19 cellular contexts compared by ENCODE assay signal in genomic region chr16:52469091-52469490, GRCh38.
DNase-seq lines count a peak whose midpoint lies in the region; ATAC-seq, FAIRE-seq and TF ChIP-seq lines count a peak whose summit lies in the region.
"Had no signal": no experiment of that assay in that cellular context is flagged by ENCODE, and none has a peak within 500 bp of the region (broad histone marks: within the 10 kb centered on the region; RNA-seq: fewer than 3 reads in every experiment).

No MANE protein-coding gene starts in this region.

- H3K4me3 ChIP-seq in A549 (no peak overlapping the region), GM23338 (no peak overlapping the region), SJCRH30 (no peak overlapping the region), BE2C (ENCODE audit: low read depth, low read length) (no peak overlapping the region)

- TF ChIP-seq RAD21 in A549 (conservative IDR thresholded peaks at IDR 0.05 in 1 of 2, IDR thresholded peaks at IDR 0.05 in 1 of 2): no peak

- no peak overlapping the region for H3K4me3 Mint-ChIP-seq in GM23338
- H3K4me3 Mint-ChIP-seq: CD4-positive, alpha-beta memory T cell had no signal

- H3K27ac ChIP-seq in A549 (no peak overlapping the region), GM23338 (ENCODE audit: low read depth) (no peak overlapping the region), SJCRH30 (peak overlapping the region; percentile 90)

- FAIRE-seq in A549 (lab: Jason Lieb, UNC): no peak
- FAIRE-seq: A204.1, D721Med, GM12892, H1 had no signal

- peaks cover 13% of the 10 kb centered on the region; the same call in 1 of the 2 replicates for H3K79me2 ChIP-seq in GM23338 (replicated peaks; ENCODE audit: insufficient read depth)

- H2AFZ ChIP-seq in GM23338: no peak overlapping the region

- H3F3A ChIP-seq in GM23338 (replicated peaks; ENCODE audit: low read depth): no peaks in the 10 kb centered on the region

- WGBS in A549 (ENCODE audit: missing lambda C conversion rate): 79% methylated on average over 6 of the region's 6 CpGs

- no peak overlapping the region for H3K4me2 ChIP-seq in A549
- H3K4me2 ChIP-seq in GM23338: no peak overlapping the region

- POLR2A ChIA-PET in A549 (lab: Yijun Ruan, JAX): no interaction called here

- H3K27me3 ChIP-seq in GM23338 (ENCODE audit: insufficient read depth) (no peaks in the 10 kb centered on the region), SJCRH30 (no peaks in the 10 kb centered on the region), BE2C (no peaks in the 10 kb centered on the region)

- TF ChIP-seq CTCF in A549 (IDR thresholded peaks at IDR 0.05) (no peak), GM23338 (conservative IDR thresholded peaks at IDR 0.05; ENCODE audit: low read depth in 2 of 2) (no peak), BE2C (IDR thresholded peaks at IDR 0.05; ENCODE audit: low read depth, low read length) (no peak)

- peaks cover 8% of the 10 kb centered on the region; the same call in 1 of the 3 replicates for H3K4me1 ChIP-seq in A549
- peaks cover 58% of the 10 kb centered on the region for H3K4me1 ChIP-seq in GM23338 (ENCODE audit: insufficient read depth)
- H3K4me1 ChIP-seq in SJCRH30: peaks cover 50% of the 10 kb centered on the region
- 0 out of 2 replicates have a peak, but pooled peaks cover 2% of the 10 kb centered on the region for H3K4me1 ChIP-seq in BE2C

- H3K36me3 ChIP-seq in GM23338 (ENCODE audit: insufficient read depth) (no peaks in the 10 kb centered on the region), SJCRH30 (no peaks in the 10 kb centered on the region), BE2C (no peaks in the 10 kb centered on the region)

- H3K4me1 Mint-ChIP-seq in GM23338: peaks cover 49% of the 10 kb centered on the region
- H3K4me1 Mint-ChIP-seq: CD4-positive, alpha-beta memory T cell had no signal

- H3K9me3 ChIP-seq in A549 (no peaks in the 10 kb centered on the region), SJCRH30 (replicated peaks) (no peaks in the 10 kb centered on the region), BE2C (no peaks in the 10 kb centered on the region)

- no peak for TF ChIP-seq EP300 in A549 (IDR thresholded peaks at IDR 0.05)

- H4K20me1 ChIP-seq in GM23338 (replicated peaks; ENCODE audit: insufficient read depth): no peaks in the 10 kb centered on the region

- no peaks in the 10 kb centered on the region for H3K9me3 Mint-ChIP-seq in GM23338

- no peak for TF ChIP-seq POLR2A in A549 (IDR thresholded peaks at IDR 0.05; ENCODE audit: low read length)

- peaks cover 11% of the 10 kb centered on the region for H3K36me3 Mint-ChIP-seq in GM23338 (ENCODE audit: low read depth)
- H3K36me3 Mint-ChIP-seq: CD4-positive, alpha-beta memory T cell had no signal

- 0 out of 2 replicates have a peak overlapping the region, but pooled peaks have one; percentile 39 for H3K27ac Mint-ChIP-seq in GM23338
- H3K27ac Mint-ChIP-seq: CD4-positive, alpha-beta memory T cell had no signal

- DNase-seq in A549 (ENCODE audit: low read depth in 1 of 2, low spot score in 1 of 2): no peak
- no peak for DNase-seq in GM23338 (ENCODE audit: low spot score)
- peak in 1 of 2 experiments; percentile 30 for DNase-seq in SJCRH30
- no peak for DNase-seq in HuH-7 (ENCODE audit: low spot score)
- no peak for DNase-seq in BE2C
- no peak for DNase-seq in activated gamma-delta T cell (lab: John Stamatoyannopoulos, UW)
- DNase-seq: AML-193; C1 segment of cervical spinal cord; CD4-positive, alpha-beta memory T cell; COR-L47; DMS 273 treated with DMSO at 0.1 percent for 48 hours; EL; GF-D8; H7; HCEC 1CT had no signal

- H3K27me3 Mint-ChIP-seq in GM23338 (ENCODE audit: insufficient read depth, low read depth, poor library complexity): no peaks in the 10 kb centered on the region
- H3K27me3 Mint-ChIP-seq: CD4-positive, alpha-beta memory T cell had no signal

- 0 out of 2 replicates have a peak, but pooled peaks cover under 1% of the 10 kb centered on the region for H3K9me2 ChIP-seq in GM23338 (ENCODE audit: insufficient read depth)

- CTCF ChIA-PET in A549 (lab: Yijun Ruan, JAX): no interaction called here

- ATAC-seq in A549 (no peak), GM23338 (no peak)

TF ChIP-seq in A549, 52 proteins besides CTCF, POLR2A, EP300 and RAD21:
- TF ChIP-seq FOSL2 (IDR thresholded peaks at IDR 0.05): no peak
- TF ChIP-seq FOSL2 (CRISPR knock-in tag; IDR thresholded peaks at IDR 0.05): no peak
- peak; percentile 77 for TF ChIP-seq MAFK (IDR thresholded peaks at IDR 0.05; ENCODE audit: partially characterized antibody)
- TF ChIP-seq ZSCAN20 (CRISPR knock-in tag; IDR thresholded peaks at IDR 0.05): no peak
- no peak for TF ChIP-seq ZC3H11A (IDR thresholded peaks at IDR 0.05)
- TF ChIP-seq KDM1A (IDR thresholded peaks at IDR 0.05; ENCODE audit: low read depth): no peak

TF ChIP-seq in GM23338, 12 proteins besides CTCF, POLR2A, EP300 and RAD21:
- TF ChIP-seq JUNB (IDR thresholded peaks at IDR 0.05; ENCODE audit: unreplicated experiment): no peak
- TF ChIP-seq POLR2AphosphoS5 (IDR thresholded peaks at IDR 0.05; ENCODE audit: low read depth): no peak
- no peak for TF ChIP-seq EZH2phosphoT487 (IDR thresholded peaks at IDR 0.05; ENCODE audit: unreplicated experiment)
- TF ChIP-seq NANOG (IDR thresholded peaks at IDR 0.05; ENCODE audit: borderline replicate concordance): no peak
- TF ChIP-seq, protein P1, sequence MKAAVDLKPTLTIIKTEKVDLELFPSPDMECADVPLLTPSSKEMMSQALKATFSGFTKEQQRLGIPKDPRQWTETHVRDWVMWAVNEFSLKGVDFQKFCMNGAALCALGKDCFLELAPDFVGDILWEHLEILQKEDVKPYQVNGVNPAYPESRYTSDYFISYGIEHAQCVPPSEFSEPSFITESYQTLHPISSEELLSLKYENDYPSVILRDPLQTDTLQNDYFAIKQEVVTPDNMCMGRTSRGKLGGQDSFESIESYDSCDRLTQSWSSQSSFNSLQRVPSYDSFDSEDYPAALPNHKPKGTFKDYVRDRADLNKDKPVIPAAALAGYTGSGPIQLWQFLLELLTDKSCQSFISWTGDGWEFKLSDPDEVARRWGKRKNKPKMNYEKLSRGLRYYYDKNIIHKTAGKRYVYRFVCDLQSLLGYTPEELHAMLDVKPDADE (IDR thresholded peaks at IDR 0.05): no peak
- TF ChIP-seq, protein P2, sequence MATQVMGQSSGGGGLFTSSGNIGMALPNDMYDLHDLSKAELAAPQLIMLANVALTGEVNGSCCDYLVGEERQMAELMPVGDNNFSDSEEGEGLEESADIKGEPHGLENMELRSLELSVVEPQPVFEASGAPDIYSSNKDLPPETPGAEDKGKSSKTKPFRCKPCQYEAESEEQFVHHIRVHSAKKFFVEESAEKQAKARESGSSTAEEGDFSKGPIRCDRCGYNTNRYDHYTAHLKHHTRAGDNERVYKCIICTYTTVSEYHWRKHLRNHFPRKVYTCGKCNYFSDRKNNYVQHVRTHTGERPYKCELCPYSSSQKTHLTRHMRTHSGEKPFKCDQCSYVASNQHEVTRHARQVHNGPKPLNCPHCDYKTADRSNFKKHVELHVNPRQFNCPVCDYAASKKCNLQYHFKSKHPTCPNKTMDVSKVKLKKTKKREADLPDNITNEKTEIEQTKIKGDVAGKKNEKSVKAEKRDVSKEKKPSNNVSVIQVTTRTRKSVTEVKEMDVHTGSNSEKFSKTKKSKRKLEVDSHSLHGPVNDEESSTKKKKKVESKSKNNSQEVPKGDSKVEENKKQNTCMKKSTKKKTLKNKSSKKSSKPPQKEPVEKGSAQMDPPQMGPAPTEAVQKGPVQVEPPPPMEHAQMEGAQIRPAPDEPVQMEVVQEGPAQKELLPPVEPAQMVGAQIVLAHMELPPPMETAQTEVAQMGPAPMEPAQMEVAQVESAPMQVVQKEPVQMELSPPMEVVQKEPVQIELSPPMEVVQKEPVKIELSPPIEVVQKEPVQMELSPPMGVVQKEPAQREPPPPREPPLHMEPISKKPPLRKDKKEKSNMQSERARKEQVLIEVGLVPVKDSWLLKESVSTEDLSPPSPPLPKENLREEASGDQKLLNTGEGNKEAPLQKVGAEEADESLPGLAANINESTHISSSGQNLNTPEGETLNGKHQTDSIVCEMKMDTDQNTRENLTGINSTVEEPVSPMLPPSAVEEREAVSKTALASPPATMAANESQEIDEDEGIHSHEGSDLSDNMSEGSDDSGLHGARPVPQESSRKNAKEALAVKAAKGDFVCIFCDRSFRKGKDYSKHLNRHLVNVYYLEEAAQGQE (IDR thresholded peaks at IDR 0.05; ENCODE audit: unreplicated experiment): no peak
